In the genomic region with DNA sequence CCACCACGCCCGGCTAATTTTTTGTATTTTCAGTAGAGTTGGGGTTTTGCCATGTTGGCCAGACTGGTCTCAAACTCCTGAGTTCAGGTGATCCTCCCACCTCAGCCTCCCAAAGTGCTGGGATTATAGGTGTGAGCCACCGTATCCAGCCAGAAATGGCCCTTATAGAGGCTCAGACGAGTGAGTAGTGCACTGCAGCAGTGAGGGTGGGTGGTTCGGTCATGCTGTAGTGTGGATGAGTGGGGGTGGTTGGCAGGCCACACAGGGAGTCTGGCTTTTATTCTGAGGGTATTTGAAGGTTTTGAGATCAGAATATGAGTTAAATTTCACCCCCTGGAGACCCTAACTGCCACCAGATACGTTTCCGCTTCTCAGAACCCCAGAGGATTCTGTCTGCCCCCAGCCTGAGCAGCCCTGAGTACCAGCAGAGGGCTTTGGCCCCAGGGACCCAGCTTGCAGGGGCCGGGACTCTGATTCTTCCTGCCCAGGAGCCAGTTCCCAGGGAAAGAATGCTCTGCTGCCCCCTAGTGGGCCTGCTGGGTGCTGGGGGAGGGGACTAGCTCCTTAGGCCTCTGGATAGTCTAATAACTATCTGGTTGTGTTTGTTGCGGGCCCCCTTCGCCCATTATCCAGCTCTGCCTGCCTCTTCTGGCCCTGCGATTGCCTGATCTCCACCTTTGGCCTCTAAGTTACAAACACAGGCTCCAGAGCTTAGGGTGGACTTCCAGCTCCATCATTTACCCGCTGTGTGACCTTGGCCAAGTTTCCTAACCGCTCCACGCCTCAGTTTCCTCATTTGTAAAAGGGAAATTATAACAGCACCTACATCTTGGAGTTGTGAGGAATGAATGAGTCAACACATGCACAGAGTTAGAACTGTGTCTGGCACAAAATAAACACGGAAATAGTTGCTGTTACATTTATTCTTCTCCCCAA, we compare ENCODE assay signal across 1 cellular context.
TF ChIP-seq lines count a peak whose summit lies in the region.

No MANE protein-coding gene starts in this region.

TF ChIP-seq in HepG2, 621 proteins besides CTCF, POLR2A, EP300 and RAD21 (continued from another document and continues in another):
- TF ChIP-seq IRF9 (CRISPR knock-in tag; IDR thresholded peaks at IDR 0.05; ENCODE audit: borderline replicate concordance) (peak; percentile 70; the same call in 1 of the 2 replicates), MXI1 (IDR thresholded peaks at IDR 0.05; ENCODE audit: borderline replicate concordance, low read depth, low read length) (peak; percentile 56; the same call in 1 of the 3 replicates), ZBTB39 (CRISPR knock-in tag; IDR thresholded peaks at IDR 0.05) (no peak), ZNF276 (CRISPR knock-in tag; IDR thresholded peaks at IDR 0.05; ENCODE audit: low read depth) (no peak; the same call in 1 of the 2 replicates), ZNF224 (CRISPR knock-in tag; IDR thresholded peaks at IDR 0.05) (no peak), FOXK2 (IDR thresholded peaks at IDR 0.05) (no peak), TERF1 (CRISPR knock-in tag; IDR thresholded peaks at IDR 0.05) (no peak), ZNF264 (CRISPR knock-in tag; IDR thresholded peaks at IDR 0.05) (0 out of 2 replicates have a peak, but pooled peaks have one; percentile 67), DDIT3 (CRISPR knock-in tag; IDR thresholded peaks at IDR 0.05) (no peak), MXD4 (CRISPR knock-in tag; IDR thresholded peaks at IDR 0.05) (peak; percentile 81), ZNF569 (CRISPR knock-in tag; IDR thresholded peaks at IDR 0.05; ENCODE audit: borderline replicate concordance) (no peak), ZNF770 (CRISPR knock-in tag; IDR thresholded peaks at IDR 0.05) (peak; percentile 67), SETDB1 (CRISPR knock-in tag; IDR thresholded peaks at IDR 0.05; ENCODE audit: borderline replicate concordance) (no peak), PBX3 (CRISPR knock-in tag; IDR thresholded peaks at IDR 0.05; ENCODE audit: borderline replicate concordance) (no peak), ZNF652 (CRISPR knock-in tag; IDR thresholded peaks at IDR 0.05; ENCODE audit: borderline replicate concordance, low read depth) (peak; percentile 60; the same call in 1 of the 2 replicates), MEIS2 (CRISPR knock-in tag; IDR thresholded peaks at IDR 0.05) (0 out of 2 replicates have a peak, but pooled peaks have one; percentile 49), ZNF674 (CRISPR knock-in tag; IDR thresholded peaks at IDR 0.05; ENCODE audit: low read depth) (no peak), MIER3 (CRISPR knock-in tag; IDR thresholded peaks at IDR 0.05; ENCODE audit: borderline replicate concordance) (0 out of 2 replicates have a peak, but pooled peaks have one; percentile 53), ZNF609 (CRISPR knock-in tag; IDR thresholded peaks at IDR 0.05; ENCODE audit: borderline replicate concordance) (no peak), MAFF (IDR thresholded peaks at IDR 0.05; ENCODE audit: low read depth, low read length) (no peak)
- TF ChIP-seq, protein P1, sequence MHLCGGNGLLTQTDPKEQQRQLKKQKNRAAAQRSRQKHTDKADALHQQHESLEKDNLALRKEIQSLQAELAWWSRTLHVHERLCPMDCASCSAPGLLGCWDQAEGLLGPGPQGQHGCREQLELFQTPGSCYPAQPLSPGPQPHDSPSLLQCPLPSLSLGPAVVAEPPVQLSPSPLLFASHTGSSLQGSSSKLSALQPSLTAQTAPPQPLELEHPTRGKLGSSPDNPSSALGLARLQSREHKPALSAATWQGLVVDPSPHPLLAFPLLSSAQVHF (CRISPR knock-in tag; IDR thresholded peaks at IDR 0.05), result no peak
- TF ChIP-seq, protein P2, sequence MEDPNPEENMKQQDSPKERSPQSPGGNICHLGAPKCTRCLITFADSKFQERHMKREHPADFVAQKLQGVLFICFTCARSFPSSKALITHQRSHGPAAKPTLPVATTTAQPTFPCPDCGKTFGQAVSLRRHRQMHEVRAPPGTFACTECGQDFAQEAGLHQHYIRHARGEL (CRISPR knock-in tag; IDR thresholded peaks at IDR 0.05), result 0 out of 2 replicates have a peak, but pooled peaks have one; percentile 10
- TF ChIP-seq, protein P3, sequence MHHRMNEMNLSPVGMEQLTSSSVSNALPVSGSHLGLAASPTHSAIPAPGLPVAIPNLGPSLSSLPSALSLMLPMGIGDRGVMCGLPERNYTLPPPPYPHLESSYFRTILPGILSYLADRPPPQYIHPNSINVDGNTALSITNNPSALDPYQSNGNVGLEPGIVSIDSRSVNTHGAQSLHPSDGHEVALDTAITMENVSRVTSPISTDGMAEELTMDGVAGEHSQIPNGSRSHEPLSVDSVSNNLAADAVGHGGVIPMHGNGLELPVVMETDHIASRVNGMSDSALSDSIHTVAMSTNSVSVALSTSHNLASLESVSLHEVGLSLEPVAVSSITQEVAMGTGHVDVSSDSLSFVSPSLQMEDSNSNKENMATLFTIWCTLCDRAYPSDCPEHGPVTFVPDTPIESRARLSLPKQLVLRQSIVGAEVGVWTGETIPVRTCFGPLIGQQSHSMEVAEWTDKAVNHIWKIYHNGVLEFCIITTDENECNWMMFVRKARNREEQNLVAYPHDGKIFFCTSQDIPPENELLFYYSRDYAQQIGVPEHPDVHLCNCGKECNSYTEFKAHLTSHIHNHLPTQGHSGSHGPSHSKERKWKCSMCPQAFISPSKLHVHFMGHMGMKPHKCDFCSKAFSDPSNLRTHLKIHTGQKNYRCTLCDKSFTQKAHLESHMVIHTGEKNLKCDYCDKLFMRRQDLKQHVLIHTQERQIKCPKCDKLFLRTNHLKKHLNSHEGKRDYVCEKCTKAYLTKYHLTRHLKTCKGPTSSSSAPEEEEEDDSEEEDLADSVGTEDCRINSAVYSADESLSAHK (CRISPR knock-in tag; IDR thresholded peaks at IDR 0.05; ENCODE audit: borderline replicate concordance), result no peak
- TF ChIP-seq, protein P4, sequence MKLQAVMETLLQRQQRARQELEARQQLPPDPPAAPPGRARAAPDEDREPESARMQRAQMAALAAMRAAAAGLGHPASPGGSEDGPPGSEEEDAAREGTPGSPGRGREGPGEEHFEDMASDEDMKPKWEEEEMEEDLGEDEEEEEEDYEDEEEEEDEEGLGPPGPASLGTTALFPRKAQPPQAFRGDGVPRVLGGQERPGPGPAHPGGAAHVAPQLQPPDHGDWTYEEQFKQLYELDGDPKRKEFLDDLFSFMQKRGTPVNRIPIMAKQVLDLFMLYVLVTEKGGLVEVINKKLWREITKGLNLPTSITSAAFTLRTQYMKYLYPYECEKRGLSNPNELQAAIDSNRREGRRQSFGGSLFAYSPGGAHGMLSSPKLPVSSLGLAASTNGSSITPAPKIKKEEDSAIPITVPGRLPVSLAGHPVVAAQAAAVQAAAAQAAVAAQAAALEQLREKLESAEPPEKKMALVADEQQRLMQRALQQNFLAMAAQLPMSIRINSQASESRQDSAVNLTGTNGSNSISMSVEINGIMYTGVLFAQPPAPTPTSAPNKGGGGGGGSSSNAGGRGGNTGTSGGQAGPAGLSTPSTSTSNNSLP (IDR thresholded peaks at IDR 0.05; ENCODE audit: low read depth, low read length), result 0 out of 2 replicates have a peak, but pooled peaks have one; percentile 18
